In genomic region chr3:42694366-42694765, GRCh38 we compare ENCODE assay signal across 9 cellular contexts. TPM values are rescaled to one million over a fixed set of nuclear protein-coding genes. Genes with fewer than 3 reads are reported as not detected.
"Had no signal": no experiment of that assay in that cellular context is flagged by ENCODE, and none has a peak within 500 bp of the region (broad histone marks: within the 10 kb centered on the region; RNA-seq: fewer than 3 reads in every experiment).

No MANE protein-coding gene starts in this region.

- H3K4me2 ChIP-seq: GM23338 had no signal

- H3K4me1 ChIP-seq: HAP-1 had no signal

- H2AFZ ChIP-seq: GM23338 had no signal

- H3K36me3 ChIP-seq: HAP-1 had no signal

- ATAC-seq: GM23338, HCT116, HepG2 had no signal

- H3K27ac ChIP-seq: HL-60 had no signal

- H3K4me3 ChIP-seq: GM23338, HAP-1 had no signal

- H3K9me3 ChIP-seq: HAP-1 had no signal

- DNase-seq: HFFc6 had no signal

RNA-seq across cellular contexts. Expression of gene HHATL, which starts 8.2 kb away (rescaled TPM):
- total RNA-seq: GM23338, H1, HepG2, HFFc6, HT1080 had no signal
- polyA plus RNA-seq: GM23338, IgD-negative memory B cell had no signal

RNA-seq across cellular contexts. Expression of gene KLHL40, which starts 9.0 kb away (rescaled TPM):
- total RNA-seq: GM23338, H1, HepG2, HFFc6, HT1080 had no signal
- polyA plus RNA-seq: GM23338, HepG2, IgD-negative memory B cell had no signal
